16 cellular contexts compared by ENCODE assay signal in the genomic region with DNA sequence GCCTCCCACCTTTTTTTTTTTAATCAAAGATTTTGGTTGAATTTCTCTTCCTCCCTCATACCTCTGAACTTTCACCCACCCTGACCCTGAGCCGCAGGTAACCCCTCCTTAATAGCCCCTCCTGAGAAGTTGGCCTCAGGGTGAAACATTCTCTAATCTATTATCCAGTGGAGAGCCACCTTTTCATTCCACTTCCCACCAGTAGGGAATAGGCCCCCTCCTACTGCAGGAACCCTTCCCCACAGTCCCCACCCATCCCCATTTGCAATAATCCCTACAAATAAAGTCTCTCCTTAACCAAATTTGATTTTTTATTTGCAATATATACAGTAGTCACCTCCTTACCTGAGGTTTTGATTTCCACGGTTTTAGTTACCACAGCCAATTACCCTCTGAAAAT. TPM values are rescaled to one million over a fixed set of nuclear protein-coding genes. Genes with fewer than 3 reads are reported as not detected.
DNase-seq lines count a peak whose midpoint lies in the region; ATAC-seq, FAIRE-seq and TF ChIP-seq lines count a peak whose summit lies in the region.
"Had no signal": no experiment of that assay in that cellular context is flagged by ENCODE, and none has a peak within 500 bp of the region (broad histone marks: within the 10 kb centered on the region; RNA-seq: fewer than 3 reads in every experiment).

No MANE protein-coding gene starts in this region.

- H3K9me3 ChIP-seq in HCT116 (ENCODE audit: control insufficient read depth in 1 of 2, insufficient read depth in 1 of 2, low read depth in 1 of 2, low read length in 2 of 2) (no peaks in the 10 kb centered on the region), K562 (replicated peaks; ENCODE audit: control insufficient read depth, insufficient read depth, low read depth, low read length) (no peaks in the 10 kb centered on the region)
- H3K9me3 ChIP-seq: left lung had no signal

- no peak for ATAC-seq in activated T-cell treated with anti-CD3 and anti-CD28 coated beads, Interleukin-2, amount 50 U/mL, for 4 hours
- no peak for ATAC-seq in HCT116
- ATAC-seq in K562: no peak
- no peak for ATAC-seq in HG03469 (IDR thresholded peaks at IDR 0.05; ENCODE audit: unreplicated experiment)
- ATAC-seq in HG02840 (IDR thresholded peaks at IDR 0.05; ENCODE audit: low FRiP score, unreplicated experiment): no peak
- ATAC-seq: foreskin keratinocyte, left lung had no signal

- H3K79me2 ChIP-seq in HCT116 (ENCODE audit: insufficient read depth, low read length) (peaks cover 35% of the 10 kb centered on the region), K562 (ENCODE audit: control insufficient read depth, insufficient read depth, low read length) (peaks cover 36% of the 10 kb centered on the region)

- H3K9me2 ChIP-seq in HCT116 (ENCODE audit: insufficient read depth): no peaks in the 10 kb centered on the region

- H3K4me1 ChIP-seq in HCT116 (ENCODE audit: control insufficient read depth in 1 of 2, insufficient read depth in 2 of 2, low read length in 2 of 2) (peaks cover 3 to 31% of the 10 kb centered on the region in 2 experiments; a peak in 3 of 4 replicates), K562 (replicated peaks in 1 of 2; ENCODE audit: control insufficient read depth in 2 of 2, insufficient read depth in 2 of 2, low read length in 2 of 2) (peaks cover 6 to 17% of the 10 kb centered on the region in 2 experiments; a peak in 3 of 5 replicates)
- H3K4me1 ChIP-seq: foreskin keratinocyte had no signal

- H3K27me3 ChIP-seq in HCT116 (ENCODE audit: insufficient read depth, low read length): no peaks in the 10 kb centered on the region
- no peaks in the 10 kb centered on the region; a peak in 1 of 5 replicates for H3K27me3 ChIP-seq in K562 (ENCODE audit: control insufficient read depth in 2 of 2, insufficient read depth in 2 of 2, low read length in 2 of 2)
- H3K27me3 ChIP-seq: foreskin keratinocyte had no signal

- in situ Hi-C loops in K562 (cut with MboI): no loop called here

- BruUV-seq in HCT116 (replicated peaks; lab: Mats Ljungman, UMichigan) (no TSS peak), K562 (replicated peaks; lab: Mats Ljungman, UMichigan) (no TSS peak)

- no peak for DNase-seq in activated T-cell treated with anti-CD3 and anti-CD28 coated beads, Interleukin-2, amount 50 U/mL, for 4 hours
- DNase-seq in activated T-cell treated with anti-CD3 and anti-CD28 coated beads, Interleukin-2, amount 50 U/mL, for 1 hour: no peak
- DNase-seq in HCT116 (ENCODE audit: low read depth, low spot score): no peak
- peak; percentile 17 to 67 (median 48) for DNase-seq in K562 (ENCODE audit: extremely low read depth in 1 of 4, low spot score in 3 of 4)
- no peak for DNase-seq in osteocyte (ENCODE audit: extremely low spot score, unreplicated experiment)
- DNase-seq in NCI-H226: no peak
- DNase-seq: activated CD8-positive, alpha-beta memory T cell treated with anti-CD3 and anti-CD28 coated beads, Interleukin-2, amount 50 U/mL, for 48 hours; foreskin keratinocyte; left lung; NCI-H1436 treated with DMSO at 0.1 percent for 48 hours; NCI-H446 treated with DMSO at 0.1 percent for 48 hours had no signal

- no peak for TF ChIP-seq EP300 in K562 (IDR thresholded peaks at IDR 0.05; ENCODE audit: low read length)

- whole genome bisulfite sequencing in K562 (ENCODE audit: insufficient coverage, low coverage, missing lambda C conversion rate): 64% methylated on average over 1 of the region's 2 CpGs

- POLR2A ChIA-PET in HCT116 (lab: Charles Lee) (no interaction called here), K562 (lab: Yijun Ruan, JAX) (no interaction called here)

- TF ChIP-seq RAD21 in HCT116 (IDR thresholded peaks at IDR 0.05; ENCODE audit: low read depth) (no peak), K562 (CRISPR knock-in tag; conservative IDR thresholded peaks at IDR 0.05 in 1 of 2, IDR thresholded peaks at IDR 0.05 in 1 of 2) (no peak)

- no peak overlapping the region for H2AFZ ChIP-seq in HCT116 (ENCODE audit: low read depth, low read length, poor library complexity, severe bottlenecking)
- H2AFZ ChIP-seq in K562 (ENCODE audit: low read depth, low read length): no peak overlapping the region

- TF ChIP-seq POLR2A in HCT116 (IDR thresholded peaks at IDR 0.05; ENCODE audit: borderline replicate concordance, extremely low read depth, insufficient read depth, insufficient read length) (no peak), K562 (conservative IDR thresholded peaks at IDR 0.05) (no peak)

- H3K36me3 ChIP-seq in HCT116 (ENCODE audit: control insufficient read depth in 1 of 2, insufficient read depth in 2 of 2, low read length in 2 of 2) (no peaks in the 10 kb centered on the region), K562 (ENCODE audit: control insufficient read depth, insufficient read depth, low read length) (peaks cover 3% of the 10 kb centered on the region; the same call in 1 of the 3 replicates)
- H3K36me3 ChIP-seq: left lung had no signal

- TF ChIP-seq CTCF in HCT116 (IDR thresholded peaks at IDR 0.05 in 2 of 3, conservative IDR thresholded peaks at IDR 0.05 in 1 of 3; ENCODE audit: borderline replicate concordance in 1 of 3, insufficient read depth in 1 of 3, low read depth in 2 of 3, low read length in 2 of 3) (peak in 2 of 3 experiments; percentile 13 to 28; a peak in 1 of 6 replicates), K562 (IDR thresholded peaks at IDR 0.05 in 2 of 3, conservative IDR thresholded peaks at IDR 0.05 in 1 of 3; ENCODE audit: insufficient read depth in 2 of 3, low read depth in 1 of 3, low read length in 3 of 3) (no peak), osteocyte (IDR thresholded peaks at IDR 0.05) (no peak)

- H3K9me3 Mint-ChIP-seq in activated T-cell treated with anti-CD3 and anti-CD28 coated beads, Interleukin-2, amount 50 U/mL, for 4 hours: no peaks in the 10 kb centered on the region
- H3K9me3 Mint-ChIP-seq in osteocyte (ENCODE audit: unreplicated experiment): no peaks in the 10 kb centered on the region

- intact Hi-C loops in HCT116 (cut with micrococcal nuclease): no loop called here
- intact Hi-C loops in K562 (cut with micrococcal nuclease): no loop called here

- H4K20me1 ChIP-seq in HCT116 (ENCODE audit: insufficient read depth) (no peaks in the 10 kb centered on the region), K562 (replicated peaks; ENCODE audit: control insufficient read depth, insufficient read depth, low read length) (no peaks in the 10 kb centered on the region; the same call in 1 of the 2 replicates)

- H3K4me3 Mint-ChIP-seq in activated T-cell treated with anti-CD3 and anti-CD28 coated beads, Interleukin-2, amount 50 U/mL, for 4 hours: peak overlapping the region; percentile 97
- H3K4me3 Mint-ChIP-seq in osteocyte (ENCODE audit: unreplicated experiment): peak overlapping the region; percentile 32

- CTCF ChIA-PET in HCT116 (lab: Charles Lee) (no interaction called here), K562 (lab: Yijun Ruan, JAX; ENCODE audit: low intra/inter-chr PET ratio) (no interaction called here)

- H3K4me2 ChIP-seq in HCT116 (ENCODE audit: low read length) (no peak overlapping the region), K562 (ENCODE audit: insufficient read depth, low read length) (no peak overlapping the region)

- H3K9ac ChIP-seq in HCT116 (ENCODE audit: low read length) (no peak overlapping the region), K562 (ENCODE audit: insufficient read depth in 1 of 2, low read depth in 2 of 2, low read length in 2 of 2) (no peak overlapping the region)

- no peak overlapping the region for H3K27ac ChIP-seq in HCT116 (ENCODE audit: low read depth, low read length)
- no peak overlapping the region for H3K27ac ChIP-seq in K562 (ENCODE audit: extremely low read depth, low read depth, low read length)
- H3K27ac ChIP-seq: foreskin keratinocyte, left lung, SK-N-MC had no signal

- H3K4me1 Mint-ChIP-seq in activated T-cell treated with anti-CD3 and anti-CD28 coated beads, Interleukin-2, amount 50 U/mL, for 4 hours (ENCODE audit: low read depth): peaks cover 29% of the 10 kb centered on the region
- H3K4me1 Mint-ChIP-seq in osteocyte (ENCODE audit: unreplicated experiment): peaks cover 21% of the 10 kb centered on the region

- RAD21 ChIA-PET in HCT116 (lab: Charles Lee; ENCODE audit: low non-redundant PET in 1 of 2, low total read pairs in 2 of 2, uncharacterized antibody in 2 of 2, unreplicated experiment in 2 of 2): no interaction called here

- H3K4me3 ChIP-seq in HCT116 (replicated peaks in 1 of 2; ENCODE audit: low read depth in 1 of 2, low read length in 2 of 2): no peak overlapping the region
- no peak overlapping the region for H3K4me3 ChIP-seq in K562
- H3K4me3 ChIP-seq: left lung had no signal

- H3K36me3 Mint-ChIP-seq in activated T-cell treated with anti-CD3 and anti-CD28 coated beads, Interleukin-2, amount 50 U/mL, for 4 hours (ENCODE audit: insufficient read depth): peaks cover 3% of the 10 kb centered on the region
- H3K36me3 Mint-ChIP-seq in osteocyte (ENCODE audit: unreplicated experiment): no peaks in the 10 kb centered on the region

- no peaks in the 10 kb centered on the region for H3K9me1 ChIP-seq in K562 (ENCODE audit: control insufficient read depth, insufficient read depth, low read length)

- no peak for FAIRE-seq in K562 (lab: Jason Lieb, UNC)
- FAIRE-seq: D721Med, endometrium had no signal

- H3K27me3 Mint-ChIP-seq in activated T-cell treated with anti-CD3 and anti-CD28 coated beads, Interleukin-2, amount 50 U/mL, for 4 hours (ENCODE audit: low read depth): no peaks in the 10 kb centered on the region
- H3K27me3 Mint-ChIP-seq in osteocyte (ENCODE audit: unreplicated experiment): peaks cover 11% of the 10 kb centered on the region

- no peak overlapping the region for H3K27ac Mint-ChIP-seq in osteocyte (ENCODE audit: unreplicated experiment)

RNA-seq across cellular contexts. Expression of a gene that starts 2.1 kb away (rescaled TPM):
- total RNA-seq in activated T-cell treated with anti-CD3 and anti-CD28 coated beads, Interleukin-2, amount 50 U/mL, for 4 hours: 10 to 100 TPM; 33.8 to 46.3 (median 42.4) TPM
- 53.5 TPM for total RNA-seq in HCT116 (2021; ENCODE audit: unreplicated experiment)
- polyA plus RNA-seq in HCT116 (2012): 40.9 and 46.7 TPM in 2 replicates
- total RNA-seq in K562 (2011; cell fraction: chromatin; rRNA removed; ENCODE audit: low replicate concordance): 39.3 and 43.0 TPM in 2 replicates
- total RNA-seq in K562 (2011; cell fraction: nucleolus; rRNA removed): 42.8 and 45.0 TPM in 2 replicates
- total RNA-seq in K562 (2011; cell fraction: nucleoplasm; rRNA removed): 61.6 and 73.7 TPM in 2 replicates
- total RNA-seq in K562 (2014; rRNA removed): 50.5 and 55.6 TPM in 2 replicates
- total RNA-seq in K562 (2014; rRNA removed; fragmentation: Illumina TruSeq; extraction: Trizol): 63.9 and 71.7 TPM in 2 replicates
- 54.6 and 54.9 TPM in 2 replicates for total RNA-seq in K562 (2015; rRNA removed; fragmentation: Illumina TruSeq; extraction: Trizol)
- 53.3 and 53.4 TPM in 2 replicates for total RNA-seq in K562 (2021)
- polyA plus RNA-seq in K562 (2011; rRNA removed): 33.6 and 47.6 TPM in 2 replicates
- polyA plus RNA-seq in K562 (2011; cell fraction: cytosol; rRNA removed): 30.8 and 38.5 TPM in 2 replicates
- polyA plus RNA-seq in K562 (2011; cell fraction: nucleus; rRNA removed): 16.2 and 16.8 TPM in 2 replicates
- 21.2 and 39.4 TPM in 2 replicates for polyA plus RNA-seq in K562 (2012)
- polyA plus RNA-seq in K562 (2014; fragmentation: Illumina TruSeq; extraction: Trizol): 55.0 and 58.6 TPM in 2 replicates
- 10 to 100 TPM; 28.6 to 38.3 TPM for polyA plus RNA-seq in K562 (2014; fragmentation: Nextera tagmentation; extraction: Ambion mirVana)
- polyA plus RNA-seq in K562 (2014; rRNA removed): 37.8 and 45.0 TPM in 2 replicates
- 103 and 113 TPM in 2 replicates for polyA minus RNA-seq in K562 (2011; rRNA and poly(A)+ RNA removed)
- 27.1 and 45.6 TPM in 2 replicates for polyA minus RNA-seq in K562 (2011; cell fraction: cytosol; rRNA and poly(A)+ RNA removed)
- polyA minus RNA-seq in K562 (2011; cell fraction: nucleus; rRNA and poly(A)+ RNA removed): 5.9 and 12.4 TPM in 2 replicates
- 3.0 and 3.8 TPM in 2 replicates for total RNA-seq in osteocyte

Comparison
In these comparisons a context has a peak if more than half of its experiments do, and no peak if none do; other contexts are left out.
1. DNase-seq: peak in K562 (4 of 4); none in activated T-cell treated with anti-CD3 and anti-CD28 coated beads, Interleukin-2, amount 50 U/mL, for 4 hours (single experiment), activated T-cell treated with anti-CD3 and anti-CD28 coated beads, Interleukin-2, amount 50 U/mL, for 1 hour (single experiment), HCT116 (single experiment), osteocyte (single experiment) and NCI-H226 (single experiment).
2. CTCF ChIP-seq: peak in HCT116 (2 of 3); none in K562 (0 of 3) and osteocyte (single experiment).